Comparison of ENCODE assay signal across 15 cellular contexts in the genomic region with DNA sequence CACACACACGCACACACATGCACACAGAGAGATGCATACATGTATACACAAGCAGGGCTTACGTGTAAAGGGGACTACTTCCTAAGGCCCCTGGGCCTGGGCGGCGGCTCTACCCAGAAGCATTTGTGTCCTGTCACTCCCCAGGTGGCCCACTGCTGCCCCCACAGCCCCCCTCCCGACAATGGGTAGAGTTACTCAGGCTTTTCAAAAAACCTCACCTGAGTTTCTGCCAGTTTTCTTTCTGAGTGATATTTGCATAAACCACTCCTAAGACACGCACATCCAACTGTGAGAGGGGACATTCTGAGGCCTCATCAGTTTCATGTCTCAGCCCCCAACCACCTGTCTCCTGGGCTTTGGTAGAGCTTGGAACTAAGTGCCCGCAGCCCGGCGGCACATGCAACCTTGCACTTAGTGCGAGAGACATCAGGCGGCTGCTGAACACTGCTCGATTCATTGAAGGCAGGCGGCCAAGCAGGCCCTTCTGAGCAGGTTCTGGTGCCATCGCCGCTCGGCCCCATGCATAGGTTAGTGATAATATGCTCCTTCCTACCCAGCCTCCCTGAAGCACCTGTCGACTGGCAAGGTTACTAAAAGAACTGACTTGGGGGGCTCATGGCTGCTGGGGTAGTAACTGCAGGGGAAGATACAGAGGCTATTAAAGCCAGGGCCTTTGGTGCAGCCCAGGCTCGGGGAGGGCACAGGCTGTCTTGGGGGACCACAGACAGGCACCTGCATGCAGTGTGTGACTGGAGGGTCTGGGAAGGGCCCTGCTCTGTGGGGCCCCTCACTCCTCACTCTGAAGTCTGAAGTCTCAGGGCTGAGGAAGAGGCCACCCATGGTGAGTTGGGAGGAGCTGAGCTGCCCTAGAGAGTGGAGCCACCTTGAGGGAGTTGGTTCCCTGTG.
A peak's percentile ranks its signal among the peaks of the same experiment; 100 is the strongest.
DNase-seq lines count a peak whose midpoint lies in the region; ATAC-seq, FAIRE-seq and TF ChIP-seq lines count a peak whose summit lies in the region.
"Had no signal": no experiment of that assay in that cellular context is flagged by ENCODE, and none has a peak within 500 bp of the region (broad histone marks: within the 10 kb centered on the region; RNA-seq: fewer than 3 reads in every experiment).

No MANE protein-coding gene starts in this region.

- no peak overlapping the region for H3K27ac Mint-ChIP-seq in activated T-helper 2 cell treated with anti-CD3 and anti-CD28 coated beads, Interferon-gamma antibody, Interleukin-2, Interleukin-4, amounts not matched to agents 10 μg/mL and 5 μg/mL and 100 μg/mL, durations not matched to agents 14 hours and 24 hours and 36 hours
- H3K27ac Mint-ChIP-seq: activated B cell treated with CpG ODN at 0.5 μM for 24 hours had no signal

- H3K4me3 ChIP-seq in H7 (ENCODE audit: insufficient read depth, low read depth, low read length) = no peak overlapping the region
- H3K4me3 ChIP-seq in spleen = no peak overlapping the region
- H3K4me3 ChIP-seq: BLaER1, heart right ventricle, PC-9 had no signal

- H3K36me3 Mint-ChIP-seq in activated T-helper 2 cell treated with anti-CD3 and anti-CD28 coated beads, Interferon-gamma antibody, Interleukin-2, Interleukin-4, amounts not matched to agents 10 μg/mL and 5 μg/mL and 100 μg/mL, durations not matched to agents 14 hours and 24 hours and 36 hours (ENCODE audit: low read depth) = no peaks in the 10 kb centered on the region

- no peak for TF ChIP-seq POLR2A in spleen (IDR thresholded peaks at IDR 0.05)

- no peaks in the 10 kb centered on the region for H3K9me3 Mint-ChIP-seq in activated T-helper 2 cell treated with anti-CD3 and anti-CD28 coated beads, Interferon-gamma antibody, Interleukin-2, Interleukin-4, amounts not matched to agents 10 μg/mL and 5 μg/mL and 100 μg/mL, durations not matched to agents 14 hours and 24 hours and 36 hours
- H3K9me3 Mint-ChIP-seq: activated B cell treated with CpG ODN at 0.5 μM for 24 hours had no signal

- no peak for TF ChIP-seq CTCF in spleen (IDR thresholded peaks at IDR 0.05 in 8 of 11, conservative IDR thresholded peaks at IDR 0.05 in 3 of 11)

- no peaks in the 10 kb centered on the region for H3K4me1 ChIP-seq in spleen
- H3K4me1 ChIP-seq: BLaER1, parathyroid adenoma had no signal

- no peak for ATAC-seq in GM19023 (IDR thresholded peaks at IDR 0.05; ENCODE audit: unreplicated experiment)
- ATAC-seq: heart right ventricle had no signal

- no peak overlapping the region for H3K27ac ChIP-seq in spleen
- H3K27ac ChIP-seq: BLaER1, heart right ventricle, parathyroid adenoma, PC-9 had no signal

- no peak for DNase-seq in GM18507 (ENCODE audit: extremely low spot score, insufficient read length, low read depth)
- DNase-seq in H7 = peak; percentile 59
- peak; percentile 3 for DNase-seq in activated T-helper 2 cell treated with anti-CD3 and anti-CD28 coated beads, Interferon-gamma antibody, Interleukin-2, Interleukin-4, amounts not matched to agents 10 μg/mL and 5 μg/mL and 100 μg/mL, durations not matched to agents 14 hours and 24 hours and 36 hours (ENCODE audit: low spot score)
- DNase-seq in spleen = peak; percentile 56
- no peak for DNase-seq in activated CD4-positive, alpha-beta T cell treated with anti-CD3 and anti-CD28 coated beads for 48 hours
- no peak for DNase-seq in stimulated activated CD4-positive, alpha-beta T cell treated with anti-CD3 and anti-CD28 coated beads, Interleukin-2, amount 100 ng/mL, for 24 hours
- DNase-seq: activated B cell treated with CpG ODN at 0.5 μM for 24 hours, DMS153, erythroblast, NCI-H1092, PC-9 had no signal

- H3K9me3 ChIP-seq in spleen = no peaks in the 10 kb centered on the region
- H3K9me3 ChIP-seq: BLaER1, heart right ventricle had no signal

- H3K36me3 ChIP-seq in H7 (replicated peaks; ENCODE audit: control insufficient read depth, insufficient read depth, low read length) = no peaks in the 10 kb centered on the region
- H3K36me3 ChIP-seq in spleen = no peaks in the 10 kb centered on the region
- H3K36me3 ChIP-seq: BLaER1, heart right ventricle had no signal

- FAIRE-seq in GM18507 (lab: Jason Lieb, UNC) = peak; percentile 51

- intact Hi-C loops in activated T-helper 2 cell treated with anti-CD3 and anti-CD28 coated beads, Interferon-gamma antibody, Interleukin-2, Interleukin-4, amounts not matched to agents 10 μg/mL and 5 μg/mL and 100 μg/mL, durations not matched to agents 14 hours and 24 hours and 36 hours (cut with micrococcal nuclease) = no loop called here
- intact Hi-C loops in spleen (cut with DNase I; ENCODE audit: low total_unique reads) = no loop called here

- WGBS in spleen, 5 donors = 86 to 92% (median 89%) methylated on average over 18 of the region's 18 CpGs

- H3K4me3 Mint-ChIP-seq in activated T-helper 2 cell treated with anti-CD3 and anti-CD28 coated beads, Interferon-gamma antibody, Interleukin-2, Interleukin-4, amounts not matched to agents 10 μg/mL and 5 μg/mL and 100 μg/mL, durations not matched to agents 14 hours and 24 hours and 36 hours (ENCODE audit: low read depth) = no peak overlapping the region
- H3K4me3 Mint-ChIP-seq: activated B cell treated with CpG ODN at 0.5 μM for 24 hours had no signal

- H3K27me3 Mint-ChIP-seq in activated T-helper 2 cell treated with anti-CD3 and anti-CD28 coated beads, Interferon-gamma antibody, Interleukin-2, Interleukin-4, amounts not matched to agents 10 μg/mL and 5 μg/mL and 100 μg/mL, durations not matched to agents 14 hours and 24 hours and 36 hours (ENCODE audit: low read depth) = no peaks in the 10 kb centered on the region

- no peaks in the 10 kb centered on the region for H3K4me1 Mint-ChIP-seq in activated T-helper 2 cell treated with anti-CD3 and anti-CD28 coated beads, Interferon-gamma antibody, Interleukin-2, Interleukin-4, amounts not matched to agents 10 μg/mL and 5 μg/mL and 100 μg/mL, durations not matched to agents 14 hours and 24 hours and 36 hours (ENCODE audit: low read depth)
- H3K4me1 Mint-ChIP-seq: activated B cell treated with CpG ODN at 0.5 μM for 24 hours had no signal

- H3K27me3 ChIP-seq in H7 (ENCODE audit: control insufficient read depth, insufficient read depth, low read length) (no peaks in the 10 kb centered on the region; the same call in 1 of the 2 replicates), spleen (replicated peaks in 1 of 7) (peaks cover 0 to 10% (median 0%) of the 10 kb centered on the region in 7 donors)
- H3K27me3 ChIP-seq: BLaER1, heart right ventricle had no signal

Comparison
In these comparisons a context has a peak if more than half of its experiments do, and no peak if none do; other contexts are left out.
1. DNase-seq: peak in H7 (single experiment), activated T-helper 2 cell treated with anti-CD3 and anti-CD28 coated beads, Interferon-gamma antibody, Interleukin-2, Interleukin-4, amounts not matched to agents 10 μg/mL and 5 μg/mL and 100 μg/mL, durations not matched to agents 14 hours and 24 hours and 36 hours (single experiment) and spleen (single experiment); none in GM18507 (single experiment), activated CD4-positive, alpha-beta T cell treated with anti-CD3 and anti-CD28 coated beads for 48 hours (single experiment) and stimulated activated CD4-positive, alpha-beta T cell treated with anti-CD3 and anti-CD28 coated beads, Interleukin-2, amount 100 ng/mL, for 24 hours (0 of 2).